In genomic region chr5:112086740-112087139, GRCh38 we compare ENCODE assay signal across 24 cellular contexts.
"Had no signal": no experiment of that assay in that cellular context is flagged by ENCODE, and none has a peak within 500 bp of the region (broad histone marks: within the 10 kb centered on the region; RNA-seq: fewer than 3 reads in every experiment).

No MANE protein-coding gene starts in this region.

- H3K36me3 ChIP-seq: colonic mucosa, esophagus muscularis mucosa, esophagus squamous epithelium, gastrocnemius medialis, gastroesophageal sphincter, heart left ventricle, heart right ventricle had no signal

- DNase-seq: colonic mucosa; cortex of kidney; dermis blood vessel endothelial cell; dorsolateral prefrontal cortex; effector CD4-positive, alpha-beta T cell; effector CD8-positive, alpha-beta T cell; effector memory CD4-positive, alpha-beta T cell; effector memory CD8-positive, alpha-beta T cell; endodermal cell; erythroblast; esophagus squamous epithelium; foreskin fibroblast; foreskin keratinocyte; foreskin melanocyte; gastrocnemius medialis; glutamatergic neuron; head of caudate nucleus; heart left ventricle; heart right ventricle had no signal

- ATAC-seq: effector memory CD8-positive, alpha-beta T cell; foreskin keratinocyte; gastrocnemius medialis; gastroesophageal sphincter; heart left ventricle; heart right ventricle had no signal

- H3K27ac Mint-ChIP-seq: dendritic cell treated with granulocyte-macrophage colony-stimulating factor and Interleukin-4, amounts not matched to agents 40 ng/mL and 50 ng/mL, for 4 days; effector memory CD8-positive, alpha-beta T cell; endodermal cell had no signal

- H3K4me1 ChIP-seq: colonic mucosa, esophagus muscularis mucosa, foreskin keratinocyte, gastrocnemius medialis, gastroesophageal sphincter, heart left ventricle, heart right ventricle had no signal

- H3K27me3 Mint-ChIP-seq: dendritic cell treated with granulocyte-macrophage colony-stimulating factor and Interleukin-4, amounts not matched to agents 40 ng/mL and 50 ng/mL, for 4 days had no signal

- H3K9me3 Mint-ChIP-seq: dendritic cell treated with granulocyte-macrophage colony-stimulating factor and Interleukin-4, amounts not matched to agents 40 ng/mL and 50 ng/mL, for 4 days; effector memory CD8-positive, alpha-beta T cell; endodermal cell had no signal

- H3K4me3 Mint-ChIP-seq: dendritic cell treated with granulocyte-macrophage colony-stimulating factor and Interleukin-4, amounts not matched to agents 40 ng/mL and 50 ng/mL, for 4 days; effector memory CD8-positive, alpha-beta T cell; endodermal cell had no signal

- H3K27ac ChIP-seq: colonic mucosa, coronary artery, dorsolateral prefrontal cortex, epithelial cell of prostate, esophagus muscularis mucosa, esophagus squamous epithelium, foreskin keratinocyte, gastrocnemius medialis, gastroesophageal sphincter, heart left ventricle, heart right ventricle had no signal

- H3K4me1 Mint-ChIP-seq: endodermal cell had no signal

- H3K27me3 ChIP-seq: colonic mucosa, dorsolateral prefrontal cortex, esophagus muscularis mucosa, esophagus squamous epithelium, gastrocnemius medialis, gastroesophageal sphincter, heart left ventricle, heart right ventricle had no signal

- H3K9me3 ChIP-seq: colonic mucosa, esophagus muscularis mucosa, esophagus squamous epithelium, gastrocnemius medialis, gastroesophageal sphincter had no signal

- H3K4me3 ChIP-seq: colonic mucosa, coronary artery, dorsolateral prefrontal cortex, esophagus muscularis mucosa, esophagus squamous epithelium, gastrocnemius medialis, gastroesophageal sphincter, heart left ventricle, heart right ventricle had no signal
